ENCODE assay signal across 9 cellular contexts in genomic region chr5:149680810-149681221, GRCh38. TPM values are rescaled to one million over a fixed set of nuclear protein-coding genes. Genes with fewer than 3 reads are reported as not detected.
DNase-seq lines count a peak whose midpoint lies in the region; ATAC-seq, FAIRE-seq and TF ChIP-seq lines count a peak whose summit lies in the region.
"Had no signal": no experiment of that assay in that cellular context is flagged by ENCODE, and none has a peak within 500 bp of the region (broad histone marks: within the 10 kb centered on the region; RNA-seq: fewer than 3 reads in every experiment).

No MANE protein-coding gene starts in this region.

- in situ Hi-C loops in G401 (cut with HindIII; ENCODE audit: low sequenced_read_pairs) = no loop called here

- FAIRE-seq in GM12892 (lab: Jason Lieb, UNC) = peak; percentile 96
- FAIRE-seq: endothelial cell of umbilical vein had no signal

- peak; percentile 97 for ATAC-seq in GM21717 (IDR thresholded peaks at IDR 0.05; ENCODE audit: unreplicated experiment)
- ATAC-seq in left lobe of liver = peak; percentile 58

- DNase-seq in GM12892 (ENCODE audit: insufficient read length) (peak; percentile 55), KG1 (lab: John Stamatoyannopoulos, UW) (peak; percentile 6), left lobe of liver (ENCODE audit: low spot score) (no peak), HT-29 (ENCODE audit: low spot score) (no peak), SHP77 treated with DMSO at 0.1 percent for 48 hours (lab: John Stamatoyannopoulos, UW) (no peak), dermis blood vessel endothelial cell (no peak), G401 (ENCODE audit: low spot score) (no peak)

- TF ChIP-seq POLR2A in GM12892 (IDR thresholded peaks at IDR 0.05; ENCODE audit: low read depth, low read length) = 0 out of 2 replicates have a peak, but pooled peaks have one; percentile 26

RNA-seq across cellular contexts. Expression of gene PPARGC1B, which starts 49.3 kb away (rescaled TPM):
- polyA plus RNA-seq in GM12892 (2012; ENCODE audit: missing spikeins) = 4.7 TPM
- total RNA-seq in left lobe of liver (4.0 TPM), dermis blood vessel endothelial cell (1.0 and 2.2 TPM in 2 replicates)
- total RNA-seq in HT-29 (2014; rRNA removed; shearing (Covaris generic)) = 2.3 and 2.6 TPM in 2 replicates
- 1.2 and 2.4 TPM in 2 replicates for total RNA-seq in G401 (2014; rRNA removed; shearing (Covaris generic))

Comparison
In these comparisons a context has a peak if more than half of its experiments do, and no peak if none do; other contexts are left out.
1. DNase-seq: peak in GM12892 (single experiment) and KG1 (single experiment); none in left lobe of liver (single experiment), HT-29 (single experiment), SHP77 treated with DMSO at 0.1 percent for 48 hours (single experiment), dermis blood vessel endothelial cell (single experiment) and G401 (single experiment).